ENCODE assay signal across 23 cellular contexts in the genomic region with DNA sequence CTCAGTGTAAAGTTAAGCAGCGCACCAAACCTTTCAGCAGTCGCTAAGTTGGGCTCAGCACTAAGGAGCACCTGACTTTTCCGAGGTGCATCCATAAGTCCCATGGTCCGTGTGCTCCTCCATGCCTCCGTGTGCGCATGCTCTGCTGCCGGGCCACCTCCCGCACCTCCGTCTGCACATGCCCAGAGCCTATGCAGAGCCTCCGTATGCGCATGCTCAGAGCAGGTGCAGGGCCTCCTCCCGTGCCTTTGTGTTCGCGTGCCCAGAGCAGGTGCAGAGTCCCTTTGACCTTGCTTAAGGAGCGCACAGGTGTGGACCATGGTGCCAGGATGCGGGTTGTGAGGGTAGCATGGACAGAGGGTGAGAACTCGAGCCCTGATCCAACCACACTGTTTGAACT. TPM values are rescaled to one million over a fixed set of nuclear protein-coding genes. Genes with fewer than 3 reads are reported as not detected.
DNase-seq lines count a peak whose midpoint lies in the region; TF ChIP-seq lines count a peak whose summit lies in the region.
"Had no signal": no experiment of that assay in that cellular context is flagged by ENCODE, and none has a peak within 500 bp of the region (broad histone marks: within the 10 kb centered on the region; RNA-seq: fewer than 3 reads in every experiment).

No MANE protein-coding gene starts in this region.

- TF ChIP-seq CTCF in left ventricle myocardium inferior (IDR thresholded peaks at IDR 0.05; ENCODE audit: borderline replicate concordance) (no peak), BE2C (IDR thresholded peaks at IDR 0.05; ENCODE audit: low read depth, low read length) (no peak)

- H3K4me1 ChIP-seq in HUES64 (ENCODE audit: insufficient read depth, low read length) (peaks cover 42% of the 10 kb centered on the region), left ventricle myocardium inferior (peaks cover 72% of the 10 kb centered on the region), neuronal stem cell (ENCODE audit: control insufficient read depth in 2 of 2, insufficient read depth in 1 of 2, low read depth in 1 of 2, low read length in 2 of 2) (peaks cover 16 to 21% of the 10 kb centered on the region in 2 donors), BE2C (peaks cover 13% of the 10 kb centered on the region)
- H3K4me1 ChIP-seq: vagina had no signal

- H3K4me3 Mint-ChIP-seq in activated CD4-positive, alpha-beta T cell treated with anti-CD3 and anti-CD28 coated beads, Interleukin-2, amount 10 ng/mL, durations not matched to agents 24 days and 14 days = no peak overlapping the region
- H3K4me3 Mint-ChIP-seq: activated CD8-positive, alpha-beta T cell treated with anti-CD3 and anti-CD28 coated beads, Interleukin-2, amount 10 ng/mL, durations not matched to agents 7 days and 5 days; activated T-cell treated with anti-CD3 and anti-CD28 coated beads, Interleukin-2, amount 50 U/mL, for 24 hours; CD4-positive, CD25-positive, alpha-beta regulatory T cell; immature natural killer cell; nephron progenitor cell had no signal

- peak overlapping the region; percentile 27 for H3K23ac ChIP-seq in neuronal stem cell (ENCODE audit: low read depth, low read length, poor library complexity)

- no peak overlapping the region for H3K4ac ChIP-seq in neuronal stem cell (ENCODE audit: low read length)

- H3K18ac ChIP-seq in neuronal stem cell (ENCODE audit: low read length) = peak overlapping the region; percentile 15

- H2AFZ ChIP-seq in neuronal stem cell (ENCODE audit: low read length) = no peak overlapping the region

- no peaks in the 10 kb centered on the region for H3K36me3 Mint-ChIP-seq in activated CD4-positive, alpha-beta T cell treated with anti-CD3 and anti-CD28 coated beads, Interleukin-2, amount 10 ng/mL, durations not matched to agents 24 days and 14 days (ENCODE audit: low read depth)
- H3K36me3 Mint-ChIP-seq: immature natural killer cell had no signal

- no peak overlapping the region for H2BK15ac ChIP-seq in neuronal stem cell (ENCODE audit: low read length)

- H3K36me3 ChIP-seq in HUES64 (ENCODE audit: insufficient read depth, low read length) = no peaks in the 10 kb centered on the region
- no peaks in the 10 kb centered on the region for H3K36me3 ChIP-seq in left ventricle myocardium inferior
- no peaks in the 10 kb centered on the region for H3K36me3 ChIP-seq in neuronal stem cell (replicated peaks in 1 of 2; ENCODE audit: control insufficient read depth in 2 of 2, insufficient read depth in 2 of 2, low read length in 2 of 2)
- no peaks in the 10 kb centered on the region for H3K36me3 ChIP-seq in BE2C
- H3K36me3 ChIP-seq: vagina had no signal

- H3K9me3 ChIP-seq in HUES64 (ENCODE audit: insufficient read depth, low read depth, low read length) = no peaks in the 10 kb centered on the region
- H3K9me3 ChIP-seq in left ventricle myocardium inferior (replicated peaks) = no peaks in the 10 kb centered on the region
- H3K9me3 ChIP-seq in neuronal stem cell (replicated peaks in 1 of 2; ENCODE audit: control insufficient read depth in 2 of 2, insufficient read depth in 1 of 2, low read depth in 1 of 2, low read length in 2 of 2) = no peaks in the 10 kb centered on the region
- H3K9me3 ChIP-seq in BE2C = no peaks in the 10 kb centered on the region
- H3K9me3 ChIP-seq: esophagus squamous epithelium, vagina had no signal

- H2BK12ac ChIP-seq in neuronal stem cell (ENCODE audit: low read length) = peak overlapping the region; percentile 35

- peaks cover 8% of the 10 kb centered on the region for H3K79me1 ChIP-seq in neuronal stem cell (ENCODE audit: low read depth, low read length)

- peak overlapping the region; percentile 56 for H3K14ac ChIP-seq in neuronal stem cell (ENCODE audit: low read length)

- intact Hi-C loops in left ventricle myocardium inferior (cut with micrococcal nuclease) = no loop called here
- intact Hi-C loops in activated CD4-positive, alpha-beta T cell treated with anti-CD3 and anti-CD28 coated beads, Interleukin-2, amount 10 ng/mL, durations not matched to agents 24 days and 14 days (cut with micrococcal nuclease) = no loop called here

- no peak overlapping the region for H3K4me2 ChIP-seq in neuronal stem cell (ENCODE audit: insufficient read depth, low read length, poor library complexity, severe bottlenecking)

- peak overlapping the region; percentile 32; the same call in 1 of the 2 replicates for H3K9ac ChIP-seq in HUES64 (ENCODE audit: low read depth, low read length)
- H3K9ac ChIP-seq in neuronal stem cell (ENCODE audit: low read depth, low read length, poor library complexity) = peak overlapping the region; percentile 67

- H3K27ac ChIP-seq in HUES64 (ENCODE audit: low read depth, low read length) (no peak overlapping the region), left ventricle myocardium inferior (replicated peaks) (peak overlapping the region; percentile 65), neuronal stem cell (replicated peaks; ENCODE audit: low read length) (no peak overlapping the region)
- H3K27ac ChIP-seq: coronary artery, esophagus squamous epithelium, RWPE1, vagina had no signal

- no peaks in the 10 kb centered on the region for H3K27me3 Mint-ChIP-seq in activated CD4-positive, alpha-beta T cell treated with anti-CD3 and anti-CD28 coated beads, Interleukin-2, amount 10 ng/mL, durations not matched to agents 24 days and 14 days
- H3K27me3 Mint-ChIP-seq: activated T-cell treated with anti-CD3 and anti-CD28 coated beads, Interleukin-2, amount 50 U/mL, for 24 hours; CD4-positive, CD25-positive, alpha-beta regulatory T cell had no signal

- no peak overlapping the region for H2AK5ac ChIP-seq in neuronal stem cell (ENCODE audit: low read depth, low read length)

- H2BK5ac ChIP-seq in neuronal stem cell (ENCODE audit: low read length) = no peak overlapping the region

- H3K4me3 ChIP-seq in HUES64 (ENCODE audit: low read length) = no peak overlapping the region
- H3K4me3 ChIP-seq in left ventricle myocardium inferior = peak overlapping the region; percentile 3
- peak overlapping the region in 1 of 2 donors; percentile 3 for H3K4me3 ChIP-seq in neuronal stem cell (ENCODE audit: low read length in 2 of 2)
- H3K4me3 ChIP-seq in BE2C (ENCODE audit: low read depth, low read length) = no peak overlapping the region
- H3K4me3 ChIP-seq: coronary artery, esophagus squamous epithelium, vagina had no signal

- no peak overlapping the region for H2BK120ac ChIP-seq in neuronal stem cell (ENCODE audit: low read depth, low read length)

- H3K27me3 ChIP-seq in HUES64 (ENCODE audit: insufficient read depth, low read length) = no peaks in the 10 kb centered on the region
- H3K27me3 ChIP-seq in left ventricle myocardium inferior (ENCODE audit: low read depth) = no peaks in the 10 kb centered on the region
- no peaks in the 10 kb centered on the region for H3K27me3 ChIP-seq in neuronal stem cell (ENCODE audit: control insufficient read depth in 3 of 3, insufficient read depth in 3 of 3, low read depth in 1 of 3, low read length in 3 of 3)
- no peaks in the 10 kb centered on the region for H3K27me3 ChIP-seq in BE2C
- H3K27me3 ChIP-seq: esophagus squamous epithelium, vagina had no signal

- 78% methylated on average over 17 of the region's 17 CpGs for WGBS in HUES64
- WGBS in neuronal stem cell (ENCODE audit: extremely low coverage in 2 of 2, insufficient read length in 2 of 2, insufficient replicate concordance in 1 of 2), 2 donors = no CpG with 5 or more reads among the region's 17 CpGs

- H4K91ac ChIP-seq in neuronal stem cell (ENCODE audit: low read depth, low read length, poor library complexity) = no peak overlapping the region

- no peak overlapping the region for H3K27ac Mint-ChIP-seq in activated CD4-positive, alpha-beta T cell treated with anti-CD3 and anti-CD28 coated beads, Interleukin-2, amount 10 ng/mL, durations not matched to agents 24 days and 14 days
- H3K27ac Mint-ChIP-seq: activated CD8-positive, alpha-beta T cell treated with anti-CD3 and anti-CD28 coated beads, Interleukin-2, amount 10 ng/mL, durations not matched to agents 7 days and 5 days; activated T-cell treated with anti-CD3 and anti-CD28 coated beads, Interleukin-2, amount 50 U/mL, for 24 hours; CD4-positive, CD25-positive, alpha-beta regulatory T cell; immature natural killer cell; nephron progenitor cell had no signal

- peaks cover 2% of the 10 kb centered on the region for H3K4me1 Mint-ChIP-seq in activated CD4-positive, alpha-beta T cell treated with anti-CD3 and anti-CD28 coated beads, Interleukin-2, amount 10 ng/mL, durations not matched to agents 24 days and 14 days

- H4K8ac ChIP-seq in neuronal stem cell (ENCODE audit: low read depth, low read length) = no peak overlapping the region

- DNase-seq in DMS53 (lab: John Stamatoyannopoulos, UW) (peak; percentile 90), left ventricle myocardium inferior (no peak), neuronal stem cell (ENCODE audit: low spot score) (no peak), BE2C (no peak), NCI-H2196 (lab: John Stamatoyannopoulos, UW; ENCODE audit: unreplicated experiment) (no peak)
- DNase-seq in activated CD4-positive, alpha-beta T cell treated with anti-CD3 and anti-CD28 coated beads, Interleukin-2, amount 10 ng/mL, durations not matched to agents 24 days and 14 days = no peak
- DNase-seq: activated CD4-positive, CD25-positive, alpha-beta regulatory T cell treated with anti-CD3 and anti-CD28 coated beads, Interleukin-2, amount 50 U/mL, for 72 hours; activated CD8-positive, alpha-beta T cell treated with anti-CD3 and anti-CD28 coated beads, Interleukin-2, amount 10 ng/mL, durations not matched to agents 7 days and 5 days; activated T-cell treated with anti-CD3 and anti-CD28 coated beads, Interleukin-2, amount 50 U/mL, for 24 hours; CD4-positive, CD25-positive, alpha-beta regulatory T cell; DMS153; esophagus squamous epithelium; GDM1; immature natural killer cell; Kasumi-1; NCI-H187 treated with DMSO at 0.1 percent for 48 hours; NCI-H446 treated with DMSO at 0.1 percent for 48 hours; nephron progenitor cell; T1000 had no signal

- H3K9me3 Mint-ChIP-seq in activated CD4-positive, alpha-beta T cell treated with anti-CD3 and anti-CD28 coated beads, Interleukin-2, amount 10 ng/mL, durations not matched to agents 24 days and 14 days = no peaks in the 10 kb centered on the region
- H3K9me3 Mint-ChIP-seq: activated T-cell treated with anti-CD3 and anti-CD28 coated beads, Interleukin-2, amount 50 U/mL, for 24 hours; CD4-positive, CD25-positive, alpha-beta regulatory T cell; immature natural killer cell; nephron progenitor cell had no signal

RNA-seq across cellular contexts. Expression of a gene that starts 46.0 kb away (rescaled TPM):
- polyA plus RNA-seq in HUES64 (2013, experiment 1 of 2) = 14.7 TPM
- 18.6 TPM for polyA plus RNA-seq in HUES64 (2013, experiment 2 of 2)
- total RNA-seq in left ventricle myocardium inferior = 106 TPM
- polyA plus RNA-seq in neuronal stem cell (2013, experiment 1 of 2) = 22.9 TPM
- polyA plus RNA-seq in neuronal stem cell (2013, experiment 2 of 2) = 23.4 TPM
- polyA plus RNA-seq in BE2C (2012; ENCODE audit: insufficient read depth, insufficient read length, low read depth) = 18.4 TPM
- total RNA-seq in activated CD4-positive, alpha-beta T cell treated with anti-CD3 and anti-CD28 coated beads, Interleukin-2, amount 10 ng/mL, durations not matched to agents 24 days and 14 days = 79.4 and 80.6 TPM in 2 replicates
